1 cellular context compared by ENCODE assay signal in genomic region chr12:32515137-32515860, GRCh38.
A peak's percentile ranks its signal among the peaks of the same experiment; 100 is the strongest.
TF ChIP-seq lines count a peak whose summit lies in the region.

No MANE protein-coding gene starts in this region.

TF ChIP-seq in K562, 482 proteins besides CTCF, POLR2A, EP300 and RAD21:
- TF ChIP-seq PURB (CRISPR knock-in tag; IDR thresholded peaks at IDR 0.05; ENCODE audit: low read depth) (no peak), SOX6 (IDR thresholded peaks at IDR 0.05) (peak; percentile 13; the same call in 1 of the 2 replicates), MNT (conservative IDR thresholded peaks at IDR 0.05) (no peak), ZNF121 (CRISPR knock-in tag; conservative IDR thresholded peaks at IDR 0.05) (no peak), ZC3H11A (IDR thresholded peaks at IDR 0.05; ENCODE audit: low read depth, low read length) (no peak)
